22 cellular contexts compared by ENCODE assay signal in genomic region chr2:49278141-49278540, GRCh38.
DNase-seq lines count a peak whose midpoint lies in the region; ATAC-seq, FAIRE-seq and TF ChIP-seq lines count a peak whose summit lies in the region.
"Had no signal": no experiment of that assay in that cellular context is flagged by ENCODE, and none has a peak within 500 bp of the region (broad histone marks: within the 10 kb centered on the region; RNA-seq: fewer than 3 reads in every experiment).

No MANE protein-coding gene starts in this region.

- no peak for DNase-seq in D721Med (ENCODE audit: insufficient read length, low spot score)
- peak; percentile 55 for DNase-seq in NCI-H82 treated with DMSO at 0.1 percent for 48 hours (lab: John Stamatoyannopoulos, UW; ENCODE audit: unreplicated experiment)
- DNase-seq in dorsolateral prefrontal cortex: no peak
- DNase-seq in left cardiac atrium: no peak
- DNase-seq in AML-193 (lab: John Stamatoyannopoulos, UW): no peak
- DNase-seq: Calu3; CD4-positive, alpha-beta memory T cell; DMS 273 treated with DMSO at 0.1 percent for 48 hours; DMS53; DND-41; EL; GM23248; HCEC 1CT; IMR-90 had no signal

- no peaks in the 10 kb centered on the region for H3K27me3 ChIP-seq in dorsolateral prefrontal cortex
- H3K27me3 ChIP-seq: BLaER1 had no signal

- ATAC-seq in left cardiac atrium (no peak), HG03196 (IDR thresholded peaks at IDR 0.05; ENCODE audit: unreplicated experiment) (no peak)
- ATAC-seq: A549, GM12878, K562 had no signal

- peak; percentile 84 for FAIRE-seq in D721Med (lab: Jason Lieb, UNC)
- FAIRE-seq: A549, GM12878, K562 had no signal

- H3K27ac ChIP-seq in dorsolateral prefrontal cortex (peak overlapping the region in 49 of 59 donors; percentile 17 to 86 (median 67)), temporal lobe (ENCODE audit: low read depth, low read length) (peak overlapping the region; percentile 2)
- H3K27ac ChIP-seq: 22Rv1, A549, BLaER1, GM23248, HL-60 had no signal

- no peak overlapping the region for H3K4me3 ChIP-seq in dorsolateral prefrontal cortex
- H3K4me3 ChIP-seq: A549, BLaER1, GM12878, GM23248, K562 had no signal

- intact Hi-C loops in dorsolateral prefrontal cortex (cut with DNase I) (no loop called here), left cardiac atrium (cut with DNase I) (no loop called here)

- no peak for TF ChIP-seq CTCF in D721Med (IDR thresholded peaks at IDR 0.05; ENCODE audit: insufficient read depth, missing control alignments)
- no peak for TF ChIP-seq CTCF in dorsolateral prefrontal cortex (IDR thresholded peaks at IDR 0.05 in 54 of 56, conservative IDR thresholded peaks at IDR 0.05 in 2 of 56; ENCODE audit: low read depth in 1 of 56, partially characterized antibody in 56 of 56)
